ENCODE assay signal across 1 cellular context in genomic region chr17:42517516-42517915, GRCh38.
TF ChIP-seq lines count a peak whose summit lies in the region.

No MANE protein-coding gene starts in this region.

TF ChIP-seq in HEK293, 187 proteins besides CTCF, POLR2A, EP300 and RAD21 (continued from another document and continues in another):
- TF ChIP-seq ZBTB1 (tag by site-specific recombination; IDR thresholded peaks at IDR 0.05), result no peak
- TF ChIP-seq ZNF768 (tag by site-specific recombination; IDR thresholded peaks at IDR 0.05), result no peak
- no peak; the same call in 1 of the 2 replicates for TF ChIP-seq INSM2 (tag by site-specific recombination; IDR thresholded peaks at IDR 0.05)
- no peak for TF ChIP-seq ZNF596 (tag by site-specific recombination; IDR thresholded peaks at IDR 0.05)
- no peak for TF ChIP-seq ZNF626 (tag by site-specific recombination; IDR thresholded peaks at IDR 0.05)
- TF ChIP-seq ZNF138 (tag by site-specific recombination; IDR thresholded peaks at IDR 0.05; ENCODE audit: borderline replicate concordance), result no peak
- no peak for TF ChIP-seq REST (tag by site-specific recombination; IDR thresholded peaks at IDR 0.05)
- TF ChIP-seq ZSCAN4 (tag by site-specific recombination; IDR thresholded peaks at IDR 0.05), result no peak
- TF ChIP-seq ZBTB8A (tag by site-specific recombination; IDR thresholded peaks at IDR 0.05), result peak; percentile 19; the same call in 1 of the 2 replicates
- no peak for TF ChIP-seq HIC1 (tag by site-specific recombination; IDR thresholded peaks at IDR 0.05)
- no peak for TF ChIP-seq HOXC10 (CRISPR knock-in tag; IDR thresholded peaks at IDR 0.05)
- no peak for TF ChIP-seq MZF1 (tag by site-specific recombination; IDR thresholded peaks at IDR 0.05; ENCODE audit: borderline replicate concordance)
- no peak for TF ChIP-seq ZNF394 (tag by site-specific recombination; IDR thresholded peaks at IDR 0.05; ENCODE audit: borderline replicate concordance)
- TF ChIP-seq, protein P1, sequence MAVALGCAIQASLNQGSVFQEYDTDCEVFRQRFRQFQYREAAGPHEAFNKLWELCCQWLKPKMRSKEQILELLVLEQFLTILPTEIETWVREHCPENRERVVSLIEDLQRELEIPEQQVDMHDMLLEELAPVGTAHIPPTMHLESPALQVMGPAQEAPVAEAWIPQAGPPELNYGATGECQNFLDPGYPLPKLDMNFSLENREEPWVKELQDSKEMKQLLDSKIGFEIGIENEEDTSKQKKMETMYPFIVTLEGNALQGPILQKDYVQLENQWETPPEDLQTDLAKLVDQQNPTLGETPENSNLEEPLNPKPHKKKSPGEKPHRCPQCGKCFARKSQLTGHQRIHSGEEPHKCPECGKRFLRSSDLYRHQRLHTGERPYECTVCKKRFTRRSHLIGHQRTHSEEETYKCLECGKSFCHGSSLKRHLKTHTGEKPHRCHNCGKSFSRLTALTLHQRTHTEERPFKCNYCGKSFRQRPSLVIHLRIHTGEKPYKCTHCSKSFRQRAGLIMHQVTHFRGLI (tag by site-specific recombination; IDR thresholded peaks at IDR 0.05), result no peak
- no peak for TF ChIP-seq ZNF658 (tag by site-specific recombination; IDR thresholded peaks at IDR 0.05)
- no peak for TF ChIP-seq GLI2 (tag by site-specific recombination; IDR thresholded peaks at IDR 0.05; ENCODE audit: borderline replicate concordance, low read depth)
- TF ChIP-seq ZNF677 (tag by site-specific recombination; IDR thresholded peaks at IDR 0.05), result no peak
- TF ChIP-seq SP2 (tag by site-specific recombination; IDR thresholded peaks at IDR 0.05), result peak; percentile 13; the same call in 1 of the 2 replicates
- TF ChIP-seq ZNF549 (tag by site-specific recombination; IDR thresholded peaks at IDR 0.05), result no peak
- TF ChIP-seq ZNF112 (tag by site-specific recombination; IDR thresholded peaks at IDR 0.05), result no peak
- TF ChIP-seq, protein P2, sequence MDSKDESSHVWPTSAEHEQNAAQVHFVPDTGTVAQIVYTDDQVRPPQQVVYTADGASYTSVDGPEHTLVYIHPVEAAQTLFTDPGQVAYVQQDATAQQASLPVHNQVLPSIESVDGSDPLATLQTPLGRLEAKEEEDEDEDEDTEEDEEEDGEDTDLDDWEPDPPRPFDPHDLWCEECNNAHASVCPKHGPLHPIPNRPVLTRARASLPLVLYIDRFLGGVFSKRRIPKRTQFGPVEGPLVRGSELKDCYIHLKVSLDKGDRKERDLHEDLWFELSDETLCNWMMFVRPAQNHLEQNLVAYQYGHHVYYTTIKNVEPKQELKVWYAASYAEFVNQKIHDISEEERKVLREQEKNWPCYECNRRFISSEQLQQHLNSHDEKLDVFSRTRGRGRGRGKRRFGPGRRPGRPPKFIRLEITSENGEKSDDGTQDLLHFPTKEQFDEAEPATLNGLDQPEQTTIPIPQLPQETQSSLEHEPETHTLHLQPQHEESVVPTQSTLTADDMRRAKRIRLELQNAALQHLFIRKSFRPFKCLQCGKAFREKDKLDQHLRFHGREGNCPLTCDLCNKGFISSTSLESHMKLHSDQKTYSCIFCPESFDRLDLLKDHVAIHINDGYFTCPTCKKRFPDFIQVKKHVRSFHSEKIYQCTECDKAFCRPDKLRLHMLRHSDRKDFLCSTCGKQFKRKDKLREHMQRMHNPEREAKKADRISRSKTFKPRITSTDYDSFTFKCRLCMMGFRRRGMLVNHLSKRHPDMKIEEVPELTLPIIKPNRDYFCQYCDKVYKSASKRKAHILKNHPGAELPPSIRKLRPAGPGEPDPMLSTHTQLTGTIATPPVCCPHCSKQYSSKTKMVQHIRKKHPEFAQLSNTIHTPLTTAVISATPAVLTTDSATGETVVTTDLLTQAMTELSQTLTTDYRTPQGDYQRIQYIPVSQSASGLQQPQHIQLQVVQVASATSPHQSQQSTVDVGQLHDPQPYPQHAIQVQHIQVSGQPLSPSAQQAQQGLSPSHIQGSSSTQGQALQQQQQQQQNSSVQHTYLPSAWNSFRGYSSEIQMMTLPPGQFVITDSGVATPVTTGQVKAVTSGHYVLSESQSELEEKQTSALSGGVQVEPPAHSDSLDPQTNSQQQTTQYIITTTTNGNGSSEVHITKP (tag by site-specific recombination; IDR thresholded peaks at IDR 0.05), result no peak
- TF ChIP-seq MEIS1 (CRISPR knock-in tag; IDR thresholded peaks at IDR 0.05; ENCODE audit: borderline replicate concordance), result no peak
- no peak for TF ChIP-seq ZNF302 (tag by site-specific recombination; IDR thresholded peaks at IDR 0.05; ENCODE audit: low read depth)
- no peak for TF ChIP-seq ZNF174 (tag by site-specific recombination; IDR thresholded peaks at IDR 0.05)
- no peak for TF ChIP-seq ZNF148 (tag by site-specific recombination; IDR thresholded peaks at IDR 0.05; ENCODE audit: borderline replicate concordance)
- no peak for TF ChIP-seq ZNF664 (tag by site-specific recombination; IDR thresholded peaks at IDR 0.05)
- TF ChIP-seq ZNF335 (tag by site-specific recombination; conservative IDR thresholded peaks at IDR 0.05), result no peak
- TF ChIP-seq ZNF701 (tag by site-specific recombination; IDR thresholded peaks at IDR 0.05), result no peak
- no peak for TF ChIP-seq ZFP3 (tag by site-specific recombination; IDR thresholded peaks at IDR 0.05; ENCODE audit: low read depth)
- TF ChIP-seq ZNF580 (tag by site-specific recombination; IDR thresholded peaks at IDR 0.05), result no peak
- no peak for TF ChIP-seq ZNF18 (tag by site-specific recombination; IDR thresholded peaks at IDR 0.05)
- peak; percentile 50; the same call in 1 of the 2 replicates for TF ChIP-seq ZNF2 (tag by site-specific recombination; IDR thresholded peaks at IDR 0.05)
- no peak for TF ChIP-seq ZNF140 (tag by site-specific recombination; IDR thresholded peaks at IDR 0.05)
- TF ChIP-seq ZNF488 (tag by site-specific recombination; IDR thresholded peaks at IDR 0.05), result no peak
- TF ChIP-seq ZNF791 (tag by site-specific recombination; IDR thresholded peaks at IDR 0.05), result no peak
- TF ChIP-seq ZFP69B (tag by site-specific recombination; IDR thresholded peaks at IDR 0.05), result no peak
- no peak for TF ChIP-seq ZNF239 (tag by site-specific recombination; IDR thresholded peaks at IDR 0.05)
- no peak for TF ChIP-seq HOXA7 (CRISPR knock-in tag; IDR thresholded peaks at IDR 0.05; ENCODE audit: borderline replicate concordance)
- peak; percentile 97 for TF ChIP-seq ZNF341 (tag by site-specific recombination; IDR thresholded peaks at IDR 0.05; ENCODE audit: low read depth)
- TF ChIP-seq IKZF3 (tag by site-specific recombination; IDR thresholded peaks at IDR 0.05), result peak; percentile 63; the same call in 1 of the 2 replicates
- peak; percentile 51; the same call in 1 of the 2 replicates for TF ChIP-seq GLIS1 (tag by site-specific recombination; IDR thresholded peaks at IDR 0.05)
- 0 out of 2 replicates have a peak, but pooled peaks have one; percentile 17 for TF ChIP-seq KLF7 (tag by site-specific recombination; IDR thresholded peaks at IDR 0.05; ENCODE audit: borderline replicate concordance)
- no peak for TF ChIP-seq YY1 (tag by site-specific recombination; IDR thresholded peaks at IDR 0.05)
- TF ChIP-seq ZNF404 (tag by site-specific recombination; IDR thresholded peaks at IDR 0.05), result no peak
- no peak for TF ChIP-seq ZNF175 (tag by site-specific recombination; IDR thresholded peaks at IDR 0.05)
- peak; percentile 87 for TF ChIP-seq ZNF654 (tag by site-specific recombination; IDR thresholded peaks at IDR 0.05; ENCODE audit: low read depth)
- no peak for TF ChIP-seq ZNF146 (tag by site-specific recombination; IDR thresholded peaks at IDR 0.05)
